11 cellular contexts compared by ENCODE assay signal in the genomic region with DNA sequence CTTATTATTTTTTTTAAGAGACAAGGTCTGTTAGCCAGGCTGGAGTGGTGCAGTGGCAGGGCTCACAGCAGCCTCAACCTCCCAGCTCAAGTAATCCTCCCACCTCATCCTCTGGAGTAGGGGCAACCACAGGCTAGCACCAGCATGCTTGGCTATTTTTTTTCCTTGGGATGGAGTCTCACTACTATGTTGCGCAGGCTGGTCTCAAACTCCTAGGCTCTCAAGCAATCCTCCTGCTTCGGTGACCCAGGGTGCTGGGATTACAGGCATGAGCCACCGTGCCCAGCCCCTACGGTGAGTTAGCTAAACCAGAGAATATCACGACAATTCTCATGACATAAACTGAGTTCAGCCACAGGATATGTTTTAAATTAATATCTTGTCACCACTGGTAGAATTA. TPM values are rescaled to one million over a fixed set of nuclear protein-coding genes. Genes with fewer than 3 reads are reported as not detected.
DNase-seq lines count a peak whose midpoint lies in the region; ATAC-seq and TF ChIP-seq lines count a peak whose summit lies in the region.
"Had no signal": no experiment of that assay in that cellular context is flagged by ENCODE, and none has a peak within 500 bp of the region (broad histone marks: within the 10 kb centered on the region; RNA-seq: fewer than 3 reads in every experiment).

No MANE protein-coding gene starts in this region.

- DNase-seq in SK-N-SH (no peak), NCI-H1105 (lab: John Stamatoyannopoulos, UW) (no peak), sciatic nerve (ENCODE audit: low spot score) (no peak)
- DNase-seq in effector memory CD8-positive, alpha-beta T cell, result no peak
- DNase-seq: 8988T, NCI-H69 had no signal

- H3K27ac ChIP-seq in SK-N-SH (ENCODE audit: low read depth in 2 of 2, low read length in 1 of 2), result no peak overlapping the region

- POLR2A ChIA-PET in SK-N-SH (lab: Yijun Ruan, JAX), result interaction anchor here (0.6 kb wide), 1 partner anchor 333 kb away, joined by 3 read pairs; no protein-coding TSS in a partner anchor

- H3K36me3 Mint-ChIP-seq in effector memory CD8-positive, alpha-beta T cell (ENCODE audit: insufficient read depth), result peaks cover 15% of the 10 kb centered on the region

- no peaks in the 10 kb centered on the region for H3K9me3 Mint-ChIP-seq in effector memory CD8-positive, alpha-beta T cell
- H3K9me3 Mint-ChIP-seq: activated T-helper 2 cell treated with anti-CD3 and anti-CD28 coated beads, Interferon-gamma antibody, Interleukin-2, Interleukin-4, amounts not matched to agents 10 μg/mL and 5 μg/mL and 100 μg/mL, durations not matched to agents 14 hours and 24 hours and 36 hours had no signal

- H3K4me1 Mint-ChIP-seq in effector memory CD8-positive, alpha-beta T cell (ENCODE audit: low read depth in 2 of 2), result peaks cover 24 to 36% of the 10 kb centered on the region in 2 donors

- H3K27me3 ChIP-seq in SK-N-SH (ENCODE audit: insufficient read depth) (no peaks in the 10 kb centered on the region), Loucy (ENCODE audit: insufficient read depth, low read length, poor library complexity, severe bottlenecking) (peaks cover 3% of the 10 kb centered on the region), neuron (ENCODE audit: insufficient read depth, low read length) (no peaks in the 10 kb centered on the region)

- peaks cover 12% of the 10 kb centered on the region for H3F3A ChIP-seq in SK-N-SH (replicated peaks; ENCODE audit: insufficient read depth)
- peaks cover 4% of the 10 kb centered on the region for H3F3A ChIP-seq in Loucy (ENCODE audit: low read depth)

- no peaks in the 10 kb centered on the region for H3K27me3 Mint-ChIP-seq in effector memory CD8-positive, alpha-beta T cell

- peaks cover 64% of the 10 kb centered on the region for H3K79me2 ChIP-seq in SK-N-SH (ENCODE audit: insufficient read depth)
- peaks cover 66% of the 10 kb centered on the region for H3K79me2 ChIP-seq in Loucy (ENCODE audit: insufficient read depth, low read length)

- 76% methylated on average over 4 of the region's 5 CpGs for WGBS in SK-N-SH (ENCODE audit: low lambda C conversion rate)

- H3K4me1 ChIP-seq in SK-N-SH (ENCODE audit: control insufficient read depth in 1 of 2, insufficient read depth in 2 of 2, low read depth in 1 of 2, low read length in 1 of 2), result peaks cover 0 to 12% of the 10 kb centered on the region in 2 experiments; a peak in 3 of 4 replicates
- H3K4me1 ChIP-seq in Loucy (ENCODE audit: insufficient read depth, low read length, poor library complexity, severe bottlenecking), result peaks cover 47% of the 10 kb centered on the region
- H3K4me1 ChIP-seq in neuron (ENCODE audit: insufficient read depth, low read length), result peaks cover 14% of the 10 kb centered on the region

- H4K20me1 ChIP-seq in SK-N-SH (ENCODE audit: insufficient read depth) (peaks cover 32% of the 10 kb centered on the region), Loucy (ENCODE audit: insufficient read depth, low read length, poor library complexity, severe bottlenecking) (peaks cover 60% of the 10 kb centered on the region)

- peak overlapping the region; percentile 87 to 93 for H3K4me3 Mint-ChIP-seq in effector memory CD8-positive, alpha-beta T cell

- no peak for TF ChIP-seq CTCF in SK-N-SH (IDR thresholded peaks at IDR 0.05)
- TF ChIP-seq CTCF in Loucy (conservative IDR thresholded peaks at IDR 0.05; ENCODE audit: low read length), result no peak

- H3K4me3 ChIP-seq in SK-N-SH (ENCODE audit: low read depth in 2 of 2, low read length in 1 of 2) (no peak overlapping the region), Loucy (ENCODE audit: low read length, poor library complexity, severe bottlenecking) (peak overlapping the region; percentile 98), neuron (ENCODE audit: low read length) (peak overlapping the region; percentile 87)

- H3K36me3 ChIP-seq in SK-N-SH (replicated peaks in 1 of 2; ENCODE audit: control insufficient read depth in 1 of 2, insufficient read depth in 2 of 2, low read length in 1 of 2) (peaks cover 0 to 1% of the 10 kb centered on the region in 2 experiments), Loucy (ENCODE audit: insufficient read depth, low read length) (no peaks in the 10 kb centered on the region), neuron (ENCODE audit: insufficient read depth, low read length) (no peaks in the 10 kb centered on the region)

- ATAC-seq in SK-N-SH treated with all-trans-retinoic acid at 6 μM for 48 hours (no peak), GM18519 (IDR thresholded peaks at IDR 0.05; ENCODE audit: low FRiP score, unreplicated experiment) (no peak), sciatic nerve (no peak)
- ATAC-seq in effector memory CD8-positive, alpha-beta T cell (replicated peaks), result no peak

- H3K9me3 ChIP-seq in SK-N-SH (no peaks in the 10 kb centered on the region), Loucy (ENCODE audit: insufficient read depth, low read depth, low read length) (no peaks in the 10 kb centered on the region), neuron (ENCODE audit: low read length) (no peaks in the 10 kb centered on the region)

- H3K27ac Mint-ChIP-seq in effector memory CD8-positive, alpha-beta T cell, result no peak overlapping the region

- CTCF ChIA-PET in SK-N-SH (lab: Yijun Ruan, JAX), result interaction anchor here (0.6 to 1.7 kb wide), 2 partner anchors 48 to 1251 kb away, joined by 3 read pairs; no protein-coding TSS in a partner anchor

- H2AFZ ChIP-seq in SK-N-SH (ENCODE audit: low read depth) (no peak overlapping the region), Loucy (ENCODE audit: low read length) (no peak overlapping the region), neuron (ENCODE audit: low read depth, low read length) (no peak overlapping the region)

- H3K4me2 ChIP-seq in SK-N-SH (peak overlapping the region; percentile 84), Loucy (ENCODE audit: low read depth, low read length, poor library complexity, severe bottlenecking) (peak overlapping the region; percentile 99)

- H3K9ac ChIP-seq in SK-N-SH (no peak overlapping the region), Loucy (ENCODE audit: low read depth, low read length, poor library complexity, severe bottlenecking) (peak overlapping the region; percentile 94)

- H3K9me2 ChIP-seq in SK-N-SH, result no peaks in the 10 kb centered on the region
- H3K9me2 ChIP-seq in Loucy (replicated peaks; ENCODE audit: low read depth, low read length), result no peaks in the 10 kb centered on the region

- no peak for TF ChIP-seq RAD21 in SK-N-SH (IDR thresholded peaks at IDR 0.05; ENCODE audit: low read length)

- intact Hi-C loops in sciatic nerve (cut with DNase I), result no loop called here

- TF ChIP-seq EP300 in SK-N-SH (IDR thresholded peaks at IDR 0.05; ENCODE audit: borderline replicate concordance in 1 of 2, low read depth in 1 of 2, low read length in 1 of 2), result no peak

TF ChIP-seq in SK-N-SH, 30 proteins besides CTCF, POLR2A, EP300 and RAD21 (continues in another document):
- TF ChIP-seq TEAD4 (IDR thresholded peaks at IDR 0.05; ENCODE audit: borderline replicate concordance, insufficient read depth) (no peak), FOXM1 (IDR thresholded peaks at IDR 0.05; ENCODE audit: low read depth) (no peak), MAX (IDR thresholded peaks at IDR 0.05; ENCODE audit: low read depth) (no peak), FOSL2 (IDR thresholded peaks at IDR 0.05; ENCODE audit: borderline replicate concordance, low read depth) (no peak)
- TF ChIP-seq, protein P1, sequence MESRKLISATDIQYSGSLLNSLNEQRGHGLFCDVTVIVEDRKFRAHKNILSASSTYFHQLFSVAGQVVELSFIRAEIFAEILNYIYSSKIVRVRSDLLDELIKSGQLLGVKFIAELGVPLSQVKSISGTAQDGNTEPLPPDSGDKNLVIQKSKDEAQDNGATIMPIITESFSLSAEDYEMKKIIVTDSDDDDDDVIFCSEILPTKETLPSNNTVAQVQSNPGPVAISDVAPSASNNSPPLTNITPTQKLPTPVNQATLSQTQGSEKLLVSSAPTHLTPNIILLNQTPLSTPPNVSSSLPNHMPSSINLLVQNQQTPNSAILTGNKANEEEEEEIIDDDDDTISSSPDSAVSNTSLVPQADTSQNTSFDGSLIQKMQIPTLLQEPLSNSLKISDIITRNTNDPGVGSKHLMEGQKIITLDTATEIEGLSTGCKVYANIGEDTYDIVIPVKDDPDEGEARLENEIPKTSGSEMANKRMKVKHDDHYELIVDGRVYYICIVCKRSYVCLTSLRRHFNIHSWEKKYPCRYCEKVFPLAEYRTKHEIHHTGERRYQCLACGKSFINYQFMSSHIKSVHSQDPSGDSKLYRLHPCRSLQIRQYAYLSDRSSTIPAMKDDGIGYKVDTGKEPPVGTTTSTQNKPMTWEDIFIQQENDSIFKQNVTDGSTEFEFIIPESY (IDR thresholded peaks at IDR 0.05; ENCODE audit: borderline replicate concordance, low read depth), result no peak

TF ChIP-seq in SK-N-SH treated with all-trans-retinoic acid at 6 μM for 48 hours, 23 proteins besides CTCF, POLR2A, EP300 and RAD21:
- TF ChIP-seq TOX (CRISPR knock-in tag; IDR thresholded peaks at IDR 0.05; ENCODE audit: borderline replicate concordance) (no peak), RARB (CRISPR knock-in tag; IDR thresholded peaks at IDR 0.05) (no peak), ESRRG (CRISPR knock-in tag; IDR thresholded peaks at IDR 0.05) (no peak), ZNF565 (CRISPR knock-in tag; conservative IDR thresholded peaks at IDR 0.05; ENCODE audit: low read depth) (no peak), GLIS3 (CRISPR knock-in tag; IDR thresholded peaks at IDR 0.05) (no peak), CSDC2 (CRISPR knock-in tag; IDR thresholded peaks at IDR 0.05) (no peak), OSR1 (CRISPR knock-in tag; IDR thresholded peaks at IDR 0.05) (no peak), ZC3H10 (CRISPR knock-in tag; IDR thresholded peaks at IDR 0.05) (no peak)
TF ChIP-seq in SK-N-SH treated with all-trans-retinoic acid at 6 μM for 48 hours: peak in this region for 0.

RNA-seq across cellular contexts. Expression of gene DCUN1D1, which starts 2.0 kb away (rescaled TPM):
- polyA plus RNA-seq in SK-N-SH (2012; rRNA removed), result 4.5 and 6.0 TPM in 2 replicates
- 8.1 and 12.6 TPM in 2 replicates for polyA plus RNA-seq in SK-N-SH (2012; cell fraction: cytosol; rRNA removed)
- 3.7 and 9.7 TPM in 2 replicates for polyA plus RNA-seq in SK-N-SH (2012; cell fraction: nucleus; rRNA removed)
- 61.9 TPM for total RNA-seq in sciatic nerve

Comparison
In these comparisons a context has a peak if more than half of its experiments do, and no peak if none do; other contexts are left out.
1. H3K4me3 ChIP-seq: peak in Loucy (single experiment) and neuron (single experiment); none in SK-N-SH (0 of 2).